ENCODE assay signal across 9 cellular contexts in genomic region chr11:73645972-73646631, GRCh38. TPM values are rescaled to one million over a fixed set of nuclear protein-coding genes. Genes with fewer than 3 reads are reported as not detected.
DNase-seq lines count a peak whose midpoint lies in the region; ATAC-seq and TF ChIP-seq lines count a peak whose summit lies in the region.
"Had no signal": no experiment of that assay in that cellular context is flagged by ENCODE, and none has a peak within 500 bp of the region (broad histone marks: within the 10 kb centered on the region; RNA-seq: fewer than 3 reads in every experiment).

Gene PLEKHB1 (plus strand): TSS chr11:73646581. CDS start chr11:73646609, 28 bp downstream.

- no peaks in the 10 kb centered on the region for H3K27me3 Mint-ChIP-seq in activated T-cell treated with anti-CD3 and anti-CD28 coated beads, Interleukin-2, amount 50 U/mL, for 72 hours (ENCODE audit: low read depth)
- peaks cover 8% of the 10 kb centered on the region for H3K27me3 Mint-ChIP-seq in chondrocyte (ENCODE audit: low read depth)

- no peak within 1 kb of the TSS for H3K14ac ChIP-seq in mesenchymal stem cell (ENCODE audit: low read length in 2 of 2)

- H2BK5ac ChIP-seq in mesenchymal stem cell (ENCODE audit: low read depth, low read length, poor library complexity, severe bottlenecking): no peak within 1 kb of the TSS

- no peak within 1 kb of the TSS for H2AK5ac ChIP-seq in mesenchymal stem cell (ENCODE audit: low read length, severe bottlenecking)

- H3K36me3 ChIP-seq in mesenchymal stem cell (ENCODE audit: control insufficient read depth in 1 of 2, insufficient read depth in 2 of 2, low read depth in 1 of 2, low read length in 2 of 2) (no peaks in the 10 kb centered on the region), tibial nerve (no peaks in the 10 kb centered on the region), HAP-1 (replicated peaks) (no peaks in the 10 kb centered on the region)

- H3K9me3 Mint-ChIP-seq in activated T-cell treated with anti-CD3 and anti-CD28 coated beads, Interleukin-2, amount 50 U/mL, for 72 hours: no peaks in the 10 kb centered on the region
- H3K9me3 Mint-ChIP-seq in chondrocyte (ENCODE audit: low read depth): no peaks in the 10 kb centered on the region

- peak within 1 kb of the TSS; percentile 80 to 85 for H3K4me3 Mint-ChIP-seq in activated T-cell treated with anti-CD3 and anti-CD28 coated beads, Interleukin-2, amount 50 U/mL, for 72 hours
- no peak within 1 kb of the TSS for H3K4me3 Mint-ChIP-seq in chondrocyte (ENCODE audit: unreplicated experiment)

- H3K4me1 ChIP-seq in mesenchymal stem cell (ENCODE audit: control insufficient read depth, insufficient read depth, low read depth, low read length) (peaks cover 10% of the 10 kb centered on the region), tibial nerve (peaks cover 0 to 51% (median 4%) of the 10 kb centered on the region in 4 donors), HAP-1 (peaks cover 5% of the 10 kb centered on the region)

- no peak within 1 kb of the TSS for H3K4me2 ChIP-seq in mesenchymal stem cell (ENCODE audit: low read length, poor library complexity, severe bottlenecking)

- H3K4me3 ChIP-seq in mesenchymal stem cell (ENCODE audit: insufficient read depth in 1 of 2, low read depth in 1 of 2, low read length in 2 of 2): peak within 1 kb of the TSS in 1 of 2 experiments; percentile 58
- H3K4me3 ChIP-seq in tibial nerve: peak within 1 kb of the TSS; percentile 29 to 52 (median 47)
- H3K4me3 ChIP-seq in HAP-1: no peak within 1 kb of the TSS

- no peak within 1 kb of the TSS for H3K4ac ChIP-seq in mesenchymal stem cell (ENCODE audit: low read depth in 1 of 2, low read length in 2 of 2)

- peak within 1 kb of the TSS; percentile 47 for H4K8ac ChIP-seq in mesenchymal stem cell (ENCODE audit: low read length)

- in situ Hi-C loops in HAP-1 (cut with MboI; ENCODE audit: low sequenced_read_pairs): no loop called here

- H2AFZ ChIP-seq in mesenchymal stem cell (ENCODE audit: low read depth, low read length): peak within 1 kb of the TSS; percentile 92

- DNase-seq in activated T-cell treated with anti-CD3 and anti-CD28 coated beads, Interleukin-2, amount 50 U/mL, for 72 hours: no peak
- no peak for DNase-seq in activated T-cell treated with anti-CD3 and anti-CD28 coated beads, Interleukin-2, amount 50 U/mL, for 48 hours
- DNase-seq in chondrocyte (ENCODE audit: low spot score): no peak
- no peak for DNase-seq in mesenchymal stem cell
- no peak for DNase-seq in tibial nerve (ENCODE audit: low spot score in 2 of 2)
- no peak for DNase-seq in activated effector memory CD4-positive, alpha-beta T cell treated with Interleukin-2 at 50 U/mL for 16 hours
- no peak for DNase-seq in GM10266 (ENCODE audit: extremely low spot score)
- DNase-seq in HAP-1 (ENCODE audit: low spot score in 2 of 2): no peak
- DNase-seq: NCI-H526 treated with DMSO at 0.1 percent for 48 hours had no signal

- no peaks in the 10 kb centered on the region for H3K9me3 ChIP-seq in mesenchymal stem cell (ENCODE audit: control insufficient read depth, low read length)
- H3K9me3 ChIP-seq in tibial nerve: no peaks in the 10 kb centered on the region
- H3K9me3 ChIP-seq in HAP-1: no peaks in the 10 kb centered on the region

- no peak for TF ChIP-seq EP300 in tibial nerve (IDR thresholded peaks at IDR 0.05)

- H3K18ac ChIP-seq in mesenchymal stem cell (ENCODE audit: low read depth in 1 of 2, low read length in 2 of 2): peak within 1 kb of the TSS in 1 of 2 experiments; percentile 79

- no peak within 1 kb of the TSS for H2BK120ac ChIP-seq in mesenchymal stem cell (ENCODE audit: low read depth, low read length)

- no peak within 1 kb of the TSS for H3K27ac ChIP-seq in mesenchymal stem cell (ENCODE audit: low read length, poor library complexity, severe bottlenecking)
- peak within 1 kb of the TSS in 2 of 4 donors; percentile 70 to 87 for H3K27ac ChIP-seq in tibial nerve

- 15% methylated on average over 23 of the region's 26 CpGs for WGBS in mesenchymal stem cell
- WGBS in tibial nerve, 2 donors: 38 to 54% methylated on average over 24 to 26 of the region's 26 CpGs

- H3K79me1 ChIP-seq in mesenchymal stem cell (replicated peaks; ENCODE audit: low read length, poor library complexity, severe bottlenecking): no peaks in the 10 kb centered on the region

- H3K36me3 Mint-ChIP-seq in activated T-cell treated with anti-CD3 and anti-CD28 coated beads, Interleukin-2, amount 50 U/mL, for 72 hours (ENCODE audit: insufficient read depth in 2 of 2): no peaks in the 10 kb centered on the region
- H3K36me3 Mint-ChIP-seq in chondrocyte (ENCODE audit: low read depth): no peaks in the 10 kb centered on the region

- no peak for TF ChIP-seq CTCF in chondrocyte (IDR thresholded peaks at IDR 0.05)
- no peak for TF ChIP-seq CTCF in tibial nerve (IDR thresholded peaks at IDR 0.05)
- TF ChIP-seq CTCF in GM10266 (IDR thresholded peaks at IDR 0.05; ENCODE audit: control insufficient read depth, insufficient read depth, low read depth, missing control alignments): no peak

- H3K23ac ChIP-seq in mesenchymal stem cell (ENCODE audit: low read length in 2 of 2): peak within 1 kb of the TSS in 1 of 2 experiments; percentile 18

- H3K9ac ChIP-seq in mesenchymal stem cell (ENCODE audit: low read length): peak within 1 kb of the TSS; percentile 58

- H3K27me3 ChIP-seq in mesenchymal stem cell (ENCODE audit: control insufficient read depth in 1 of 2, insufficient read depth in 1 of 2, low read length in 2 of 2) (peaks cover 25 to 43% of the 10 kb centered on the region in 2 experiments), tibial nerve (no peaks in the 10 kb centered on the region), HAP-1 (ENCODE audit: low read depth) (peaks cover 4% of the 10 kb centered on the region; the same call in 1 of the 2 replicates)

- no peak for ATAC-seq in activated T-cell treated with anti-CD3 and anti-CD28 coated beads, Interleukin-2, amount 50 U/mL, for 72 hours (replicated peaks in 1 of 2)

- H4K91ac ChIP-seq in mesenchymal stem cell (ENCODE audit: low read length): no peak within 1 kb of the TSS

- no peak within 1 kb of the TSS for H2BK15ac ChIP-seq in mesenchymal stem cell (ENCODE audit: low read depth, poor library complexity, severe bottlenecking)

- no peak for TF ChIP-seq POLR2A in tibial nerve (IDR thresholded peaks at IDR 0.05)

- peak within 1 kb of the TSS in 1 of 2 experiments; percentile 33 for H2BK12ac ChIP-seq in mesenchymal stem cell (ENCODE audit: low read length in 2 of 2)

- no peak within 1 kb of the TSS for H3K27ac Mint-ChIP-seq in activated T-cell treated with anti-CD3 and anti-CD28 coated beads, Interleukin-2, amount 50 U/mL, for 72 hours
- H3K27ac Mint-ChIP-seq in chondrocyte (ENCODE audit: unreplicated experiment): peak within 1 kb of the TSS; percentile 8

- H3K4me1 Mint-ChIP-seq in activated T-cell treated with anti-CD3 and anti-CD28 coated beads, Interleukin-2, amount 50 U/mL, for 72 hours (ENCODE audit: low read depth): peaks cover 20% of the 10 kb centered on the region
- H3K4me1 Mint-ChIP-seq in chondrocyte (ENCODE audit: low read depth): peaks cover 5% of the 10 kb centered on the region

RNA-seq across cellular contexts. Expression of gene PLEKHB1, which starts in this region (rescaled TPM):
- total RNA-seq in activated T-cell treated with anti-CD3 and anti-CD28 coated beads, Interleukin-2, amount 50 U/mL, for 72 hours: 10 to 100 TPM in 1 of 2 donors, 1 to 10 TPM in 1; 8.5 to 11.3 TPM
- total RNA-seq in chondrocyte (2.0 to 2.9 TPM in 2 of 3 replicates, not detected in the other), tibial nerve (100 to 1,000 TPM in 3 of 4 donors, 10 to 100 TPM in 1; 71.4 to 226 (median 206) TPM)
- 0.90 TPM for polyA plus RNA-seq in mesenchymal stem cell (2013, experiment 1 of 2)
- 0.97 TPM for polyA plus RNA-seq in mesenchymal stem cell (2013, experiment 2 of 2)

Comparison
In these comparisons a context has a peak if more than half of its experiments do, and no peak if none do; other contexts are left out.
1. RNA of gene PLEKHB1 (total RNA-seq): 71.4 to 226 TPM in tibial nerve; 8.5 to 11.3 TPM in activated T-cell treated with anti-CD3 and anti-CD28 coated beads, Interleukin-2, amount 50 U/mL, for 72 hours and 2.0 to 2.9 TPM in chondrocyte; every median in the first group is over 4 times any median in the second.